Comparison of ENCODE assay signal across 8 cellular contexts in genomic region chr18:62717850-62718229, GRCh38. TPM values are rescaled to one million over a fixed set of nuclear protein-coding genes. Genes with fewer than 3 reads are reported as not detected.
DNase-seq lines count a peak whose midpoint lies in the region; ATAC-seq and TF ChIP-seq lines count a peak whose summit lies in the region.

No MANE protein-coding gene starts in this region.

- no peak overlapping the region for H2AFZ ChIP-seq in ACC112 (ENCODE audit: low read length, unreplicated experiment)

- H3K4me3 ChIP-seq in ACC112 (ENCODE audit: low read depth, low read length) = peak overlapping the region; percentile 84
- H3K4me3 ChIP-seq in mucosa of descending colon = peak overlapping the region; percentile 57

- TF ChIP-seq CTCF in mucosa of descending colon (IDR thresholded peaks at IDR 0.05) = no peak

- DNase-seq in KG1 (lab: John Stamatoyannopoulos, UW) (peak; percentile 49), caudate nucleus (lab: John Stamatoyannopoulos, UW) (no peak), mucosa of descending colon (no peak), SIG-M5 treated with dmso at 0.1 percent for 504 hours (lab: John Stamatoyannopoulos, UW; ENCODE audit: unreplicated experiment) (no peak), NCI-H1417 (lab: John Stamatoyannopoulos, UW) (no peak), SKM-1 (lab: John Stamatoyannopoulos, UW; ENCODE audit: unreplicated experiment) (no peak)

- H3K27ac ChIP-seq in ACC112 (ENCODE audit: low read depth, low read length) = no peak overlapping the region
- H3K27ac ChIP-seq in caudate nucleus (ENCODE audit: low read depth, low read length) = peak overlapping the region; percentile 89

- H3K36me3 ChIP-seq in ACC112 (ENCODE audit: insufficient read depth, low read length) = no peaks in the 10 kb centered on the region
- peaks cover 4% of the 10 kb centered on the region for H3K36me3 ChIP-seq in mucosa of descending colon (ENCODE audit: low read depth)

- H3K79me2 ChIP-seq in ACC112 (ENCODE audit: control insufficient read depth, insufficient read depth, low read length, unreplicated experiment) = peaks cover 3% of the 10 kb centered on the region

- ATAC-seq in mucosa of descending colon = no peak
- ATAC-seq in GM18858 (IDR thresholded peaks at IDR 0.05; ENCODE audit: unreplicated experiment) = no peak

- intact Hi-C loops in mucosa of descending colon (cut with DNase I, micrococcal nuclease) = loop anchor here in 1 of 2 donors (10.0 kb wide), 1 partner anchor 257 kb away; no protein-coding TSS in a partner anchor

- no peaks in the 10 kb centered on the region for H3K9me3 ChIP-seq in mucosa of descending colon

- H3K27me3 ChIP-seq in ACC112 (ENCODE audit: insufficient read depth, low read length) = no peaks in the 10 kb centered on the region

- H3K4me1 ChIP-seq in ACC112 (ENCODE audit: control insufficient read depth, insufficient read depth, low read length, unreplicated experiment) (peaks cover 21% of the 10 kb centered on the region), mucosa of descending colon (ENCODE audit: low read depth) (peaks cover 21% of the 10 kb centered on the region)

RNA-seq across cellular contexts. Expression of gene PHLPP1, which starts 2.5 kb away (rescaled TPM):
- 10 to 100 TPM; 17.9 to 28.9 (median 19.7) TPM for total RNA-seq in mucosa of descending colon
